7 cellular contexts compared by ENCODE assay signal in the genomic region with DNA sequence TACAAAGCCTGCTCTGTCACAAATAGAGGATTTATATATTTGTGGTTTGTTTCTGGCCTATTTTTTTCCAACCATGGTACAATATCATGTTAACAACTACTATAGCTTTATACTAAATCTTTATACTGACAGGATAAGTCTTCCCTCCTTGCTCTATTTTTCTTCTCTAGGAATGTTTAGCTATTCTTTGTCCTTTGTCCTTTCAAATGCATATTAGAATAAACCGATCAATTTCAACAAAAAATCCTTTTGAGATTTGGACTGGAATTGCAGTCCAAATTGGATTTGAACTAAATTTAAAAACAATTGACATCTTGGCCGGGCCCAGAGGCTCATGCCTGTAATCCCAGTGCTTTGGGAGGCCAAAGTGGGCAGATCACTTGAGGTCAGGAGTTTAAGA. TPM values are rescaled to one million over a fixed set of nuclear protein-coding genes. Genes with fewer than 3 reads are reported as not detected.
"Had no signal": no experiment of that assay in that cellular context is flagged by ENCODE, and none has a peak within 500 bp of the region (broad histone marks: within the 10 kb centered on the region; RNA-seq: fewer than 3 reads in every experiment).

No MANE protein-coding gene starts in this region.

- DNase-seq: IMR-90, KBM-7, KG1 had no signal

- H3K4me2 ChIP-seq: KMS-11 had no signal

- H3K4me3 ChIP-seq: K562 had no signal

- H3K27ac ChIP-seq: HL-60, KMS-11 had no signal

- ATAC-seq: HepG2, K562 had no signal

RNA-seq across cellular contexts. Expression of a gene that starts 39.2 kb away (rescaled TPM):
- total RNA-seq: HepG2 had no signal
